Comparison of ENCODE assay signal across 8 cellular contexts in genomic region chr4:152643153-152644035, GRCh38. TPM values are rescaled to one million over a fixed set of nuclear protein-coding genes. Genes with fewer than 3 reads are reported as not detected.
DNase-seq lines count a peak whose midpoint lies in the region; ATAC-seq and TF ChIP-seq lines count a peak whose summit lies in the region.

No MANE protein-coding gene starts in this region.

- no peaks in the 10 kb centered on the region for H3K9me3 Mint-ChIP-seq in stimulated activated naive CD8-positive, alpha-beta T cell treated with anti-CD3 and anti-CD28 coated beads, Interleukin-15, amount 100 ng/mL, for 72 hours
- no peaks in the 10 kb centered on the region for H3K9me3 Mint-ChIP-seq in HFFc6

- DNase-seq in GM12864 (ENCODE audit: low read depth): peak; percentile 77
- peak; percentile 6 for DNase-seq in activated effector memory CD4-positive, alpha-beta T cell treated with Interleukin-2 at 50 U/mL for 16 hours
- peak in 1 of 2 donors; percentile 14 for DNase-seq in stimulated activated naive CD8-positive, alpha-beta T cell treated with anti-CD3 and anti-CD28 coated beads, Interleukin-15, amount 100 ng/mL, for 72 hours
- DNase-seq in HFFc6: no peak
- DNase-seq in NCI-H128 (lab: John Stamatoyannopoulos, UW; ENCODE audit: unreplicated experiment): no peak
- no peak for DNase-seq in DMS79 treated with DMSO at 0.1 percent for 48 hours (lab: John Stamatoyannopoulos, UW)

- H3K36me3 Mint-ChIP-seq in HFFc6 (ENCODE audit: low read depth): no peaks in the 10 kb centered on the region

- no peaks in the 10 kb centered on the region for H3K27me3 Mint-ChIP-seq in stimulated activated naive CD8-positive, alpha-beta T cell treated with anti-CD3 and anti-CD28 coated beads, Interleukin-15, amount 100 ng/mL, for 72 hours
- H3K27me3 Mint-ChIP-seq in HFFc6 (ENCODE audit: insufficient read depth): no peaks in the 10 kb centered on the region; the same call in none of the 2 replicates

- H3K4me3 Mint-ChIP-seq in stimulated activated naive CD8-positive, alpha-beta T cell treated with anti-CD3 and anti-CD28 coated beads, Interleukin-15, amount 100 ng/mL, for 72 hours: peak overlapping the region in 1 of 2 donors; percentile 12
- no peak overlapping the region for H3K4me3 Mint-ChIP-seq in HFFc6

- H3K4me1 Mint-ChIP-seq in stimulated activated naive CD8-positive, alpha-beta T cell treated with anti-CD3 and anti-CD28 coated beads, Interleukin-15, amount 100 ng/mL, for 72 hours: peaks cover 25% of the 10 kb centered on the region
- peaks cover 4% of the 10 kb centered on the region; the same call in 1 of the 2 replicates for H3K4me1 Mint-ChIP-seq in HFFc6 (ENCODE audit: low read depth)

- no peak for TF ChIP-seq CTCF in GM12864 (IDR thresholded peaks at IDR 0.05; ENCODE audit: low read depth, low read length, missing control alignments)
- no peak for TF ChIP-seq CTCF in HFFc6 (IDR thresholded peaks at IDR 0.05)

- H3K27ac Mint-ChIP-seq in stimulated activated naive CD8-positive, alpha-beta T cell treated with anti-CD3 and anti-CD28 coated beads, Interleukin-15, amount 100 ng/mL, for 72 hours: peak overlapping the region; percentile 42 to 78
- no peak overlapping the region for H3K27ac Mint-ChIP-seq in HFFc6

- peak overlapping the region; percentile 28; the same call in 1 of the 2 replicates for H3K4me3 ChIP-seq in GM12864 (ENCODE audit: low read depth, low read length)

- peak; percentile 86 for ATAC-seq in GM19467 (IDR thresholded peaks at IDR 0.05; ENCODE audit: unreplicated experiment)
- peak; percentile 80 for ATAC-seq in HG03457 (IDR thresholded peaks at IDR 0.05; ENCODE audit: unreplicated experiment)
- ATAC-seq in stimulated activated naive CD8-positive, alpha-beta T cell treated with anti-CD3 and anti-CD28 coated beads, Interleukin-15, amount 100 ng/mL, for 72 hours: peak; percentile 81

RNA-seq across cellular contexts. Expression of gene TMEM154, which starts 36.4 kb away (rescaled TPM):
- 1 to 10 TPM in 3 of 6 experiments, under 1 TPM in 3; 0.23 to 4.0 (median 0.95) TPM for total RNA-seq in HFFc6 (2021; fragmentation: NEBNext Ultra II Directional; extraction: Animal tissue kit (Norgen Biotek cat#: 25700))

Comparison
In these comparisons a context has a peak if more than half of its experiments do, and no peak if none do; other contexts are left out.
1. DNase-seq: peak in GM12864 (single experiment) and activated effector memory CD4-positive, alpha-beta T cell treated with Interleukin-2 at 50 U/mL for 16 hours (single experiment); none in HFFc6 (single experiment), NCI-H128 (single experiment) and DMS79 treated with DMSO at 0.1 percent for 48 hours (single experiment).
2. Peak in every context shown above with its lines, with median percentiles within 50 percentile points of each other: ATAC-seq.